1 cellular context compared by ENCODE assay signal in the genomic region with DNA sequence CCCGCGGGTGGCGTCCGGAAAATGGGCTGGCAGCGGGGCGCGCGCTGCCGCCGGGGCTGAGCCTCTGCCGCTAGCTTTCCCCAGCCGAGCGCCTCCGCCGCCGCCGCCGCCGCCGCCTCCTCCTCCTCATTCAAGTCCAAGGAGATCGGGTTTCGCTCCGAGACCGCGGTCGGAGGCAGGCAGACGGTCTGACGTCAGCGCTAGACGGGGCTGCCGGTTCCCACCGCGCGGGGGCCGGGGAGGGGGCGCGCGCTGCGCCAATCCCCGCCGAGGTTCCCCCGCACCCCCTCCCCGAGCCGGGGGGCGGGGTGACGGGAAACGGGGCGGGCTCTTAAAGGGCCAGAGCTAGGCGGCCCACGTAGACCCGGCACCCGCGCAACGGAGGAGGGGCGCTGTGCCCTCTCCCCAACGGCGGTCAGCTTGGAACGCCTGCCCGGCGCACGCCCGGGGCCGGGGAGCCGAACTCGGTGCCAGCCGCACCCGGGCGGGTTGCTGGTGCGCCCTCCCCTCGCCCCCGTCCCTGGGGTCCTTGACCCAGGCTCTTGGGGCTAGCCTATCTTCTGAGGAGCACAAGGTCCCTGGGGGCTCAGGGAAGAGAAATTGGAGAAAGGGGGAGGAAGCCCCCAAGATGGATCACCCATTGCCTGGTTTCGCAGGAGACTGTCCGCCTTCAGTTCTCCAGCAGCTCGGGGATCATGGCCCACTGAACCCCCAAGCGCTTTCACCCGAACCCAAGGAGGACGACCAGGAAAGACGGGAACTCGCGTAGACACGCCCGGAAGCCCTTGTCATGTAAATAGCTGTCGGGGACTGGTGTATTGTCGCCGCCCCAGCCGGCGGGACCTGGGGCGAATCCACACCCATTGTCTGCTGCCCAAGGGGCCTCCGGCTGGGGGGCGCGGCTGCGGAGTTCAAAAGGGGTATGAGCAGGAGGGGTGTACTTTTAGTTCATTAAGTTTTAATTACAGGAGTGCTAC.
A peak's percentile ranks its signal among the peaks of the same experiment; 100 is the strongest.
TF ChIP-seq lines count a peak whose summit lies in the region.

A gene with protein sequence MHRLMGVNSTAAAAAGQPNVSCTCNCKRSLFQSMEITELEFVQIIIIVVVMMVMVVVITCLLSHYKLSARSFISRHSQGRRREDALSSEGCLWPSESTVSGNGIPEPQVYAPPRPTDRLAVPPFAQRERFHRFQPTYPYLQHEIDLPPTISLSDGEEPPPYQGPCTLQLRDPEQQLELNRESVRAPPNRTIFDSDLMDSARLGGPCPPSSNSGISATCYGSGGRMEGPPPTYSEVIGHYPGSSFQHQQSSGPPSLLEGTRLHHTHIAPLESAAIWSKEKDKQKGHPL (minus strand): TSS at position 193 of the 977 bp plus-strand sequence. CDS start 433 bp downstream, outside the sequence.

TF ChIP-seq in HEK293, 187 proteins besides CTCF, POLR2A, EP300 and RAD21 (continued from another document and continues in another):
- TF ChIP-seq, protein P1, sequence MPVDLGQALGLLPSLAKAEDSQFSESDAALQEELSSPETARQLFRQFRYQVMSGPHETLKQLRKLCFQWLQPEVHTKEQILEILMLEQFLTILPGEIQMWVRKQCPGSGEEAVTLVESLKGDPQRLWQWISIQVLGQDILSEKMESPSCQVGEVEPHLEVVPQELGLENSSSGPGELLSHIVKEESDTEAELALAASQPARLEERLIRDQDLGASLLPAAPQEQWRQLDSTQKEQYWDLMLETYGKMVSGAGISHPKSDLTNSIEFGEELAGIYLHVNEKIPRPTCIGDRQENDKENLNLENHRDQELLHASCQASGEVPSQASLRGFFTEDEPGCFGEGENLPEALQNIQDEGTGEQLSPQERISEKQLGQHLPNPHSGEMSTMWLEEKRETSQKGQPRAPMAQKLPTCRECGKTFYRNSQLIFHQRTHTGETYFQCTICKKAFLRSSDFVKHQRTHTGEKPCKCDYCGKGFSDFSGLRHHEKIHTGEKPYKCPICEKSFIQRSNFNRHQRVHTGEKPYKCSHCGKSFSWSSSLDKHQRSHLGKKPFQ (tag by site-specific recombination; IDR thresholded peaks at IDR 0.05), result peak; percentile 97
- TF ChIP-seq ZNF341 (tag by site-specific recombination; IDR thresholded peaks at IDR 0.05; ENCODE audit: low read depth) (peak; percentile 96), IKZF3 (tag by site-specific recombination; IDR thresholded peaks at IDR 0.05) (0 out of 2 replicates have a peak, but pooled peaks have one; percentile 13), ZNF169 (tag by site-specific recombination; IDR thresholded peaks at IDR 0.05) (no peak), ZNF776 (tag by site-specific recombination; IDR thresholded peaks at IDR 0.05; ENCODE audit: borderline replicate concordance) (no peak), HOXD13 (CRISPR knock-in tag; IDR thresholded peaks at IDR 0.05; ENCODE audit: borderline replicate concordance) (no peak), ZNF558 (tag by site-specific recombination; IDR thresholded peaks at IDR 0.05) (no peak), ZNF768 (tag by site-specific recombination; IDR thresholded peaks at IDR 0.05) (no peak), ZNF266 (tag by site-specific recombination; IDR thresholded peaks at IDR 0.05; ENCODE audit: low read depth) (no peak), ZNF423 (tag by site-specific recombination; IDR thresholded peaks at IDR 0.05) (no peak), ZNF248 (tag by site-specific recombination; IDR thresholded peaks at IDR 0.05) (no peak), ZNF114 (tag by site-specific recombination; IDR thresholded peaks at IDR 0.05) (no peak), ZNF335 (tag by site-specific recombination; conservative IDR thresholded peaks at IDR 0.05) (peak; percentile 98), ZNF544 (tag by site-specific recombination; IDR thresholded peaks at IDR 0.05) (no peak), GLIS2 (tag by site-specific recombination; IDR thresholded peaks at IDR 0.05) (peak; percentile 87), ZNF214 (tag by site-specific recombination; IDR thresholded peaks at IDR 0.05; ENCODE audit: borderline replicate concordance) (no peak), ZNF791 (tag by site-specific recombination; IDR thresholded peaks at IDR 0.05) (no peak), ZNF2 (tag by site-specific recombination; IDR thresholded peaks at IDR 0.05) (no peak), ZNF473 (tag by site-specific recombination; IDR thresholded peaks at IDR 0.05) (no peak), ZBTB20 (tag by site-specific recombination; IDR thresholded peaks at IDR 0.05) (peak; percentile 60), ZNF223 (tag by site-specific recombination; IDR thresholded peaks at IDR 0.05) (no peak), EGR2 (tag by site-specific recombination; IDR thresholded peaks at IDR 0.05; ENCODE audit: low read depth) (peak; percentile 93), REPIN1 (tag by site-specific recombination; IDR thresholded peaks at IDR 0.05; ENCODE audit: low read depth) (no peak), ZBTB48 (tag by site-specific recombination; IDR thresholded peaks at IDR 0.05) (peak; percentile 85), MZF1 (tag by site-specific recombination; IDR thresholded peaks at IDR 0.05; ENCODE audit: borderline replicate concordance) (no peak), KLF1 (tag by site-specific recombination; IDR thresholded peaks at IDR 0.05) (peak; percentile 41), ZNF76 (tag by site-specific recombination; IDR thresholded peaks at IDR 0.05; ENCODE audit: borderline replicate concordance, low read depth) (peak; percentile 55; the same call in 1 of the 2 replicates), SETDB1 (IDR thresholded peaks at IDR 0.05; ENCODE audit: insufficient read length, low read length) (no peak), ZNF202 (tag by site-specific recombination; IDR thresholded peaks at IDR 0.05; ENCODE audit: borderline replicate concordance) (no peak), TRIM28 (IDR thresholded peaks at IDR 0.05; ENCODE audit: borderline replicate concordance, low read length) (no peak), OVOL3 (tag by site-specific recombination; IDR thresholded peaks at IDR 0.05) (no peak)
- TF ChIP-seq, protein P2, sequence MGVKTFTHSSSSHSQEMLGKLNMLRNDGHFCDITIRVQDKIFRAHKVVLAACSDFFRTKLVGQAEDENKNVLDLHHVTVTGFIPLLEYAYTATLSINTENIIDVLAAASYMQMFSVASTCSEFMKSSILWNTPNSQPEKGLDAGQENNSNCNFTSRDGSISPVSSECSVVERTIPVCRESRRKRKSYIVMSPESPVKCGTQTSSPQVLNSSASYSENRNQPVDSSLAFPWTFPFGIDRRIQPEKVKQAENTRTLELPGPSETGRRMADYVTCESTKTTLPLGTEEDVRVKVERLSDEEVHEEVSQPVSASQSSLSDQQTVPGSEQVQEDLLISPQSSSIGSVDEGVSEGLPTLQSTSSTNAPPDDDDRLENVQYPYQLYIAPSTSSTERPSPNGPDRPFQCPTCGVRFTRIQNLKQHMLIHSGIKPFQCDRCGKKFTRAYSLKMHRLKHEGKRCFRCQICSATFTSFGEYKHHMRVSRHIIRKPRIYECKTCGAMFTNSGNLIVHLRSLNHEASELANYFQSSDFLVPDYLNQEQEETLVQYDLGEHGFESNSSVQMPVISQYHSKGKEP (tag by site-specific recombination; IDR thresholded peaks at IDR 0.05), result no peak
- TF ChIP-seq, protein P3, sequence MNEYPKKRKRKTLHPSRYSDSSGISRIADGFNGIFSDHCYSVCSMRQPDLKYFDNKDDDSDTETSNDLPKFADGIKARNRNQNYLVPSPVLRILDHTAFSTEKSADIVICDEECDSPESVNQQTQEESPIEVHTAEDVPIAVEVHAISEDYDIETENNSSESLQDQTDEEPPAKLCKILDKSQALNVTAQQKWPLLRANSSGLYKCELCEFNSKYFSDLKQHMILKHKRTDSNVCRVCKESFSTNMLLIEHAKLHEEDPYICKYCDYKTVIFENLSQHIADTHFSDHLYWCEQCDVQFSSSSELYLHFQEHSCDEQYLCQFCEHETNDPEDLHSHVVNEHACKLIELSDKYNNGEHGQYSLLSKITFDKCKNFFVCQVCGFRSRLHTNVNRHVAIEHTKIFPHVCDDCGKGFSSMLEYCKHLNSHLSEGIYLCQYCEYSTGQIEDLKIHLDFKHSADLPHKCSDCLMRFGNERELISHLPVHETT (tag by site-specific recombination; IDR thresholded peaks at IDR 0.05), result no peak
- TF ChIP-seq, protein P4, sequence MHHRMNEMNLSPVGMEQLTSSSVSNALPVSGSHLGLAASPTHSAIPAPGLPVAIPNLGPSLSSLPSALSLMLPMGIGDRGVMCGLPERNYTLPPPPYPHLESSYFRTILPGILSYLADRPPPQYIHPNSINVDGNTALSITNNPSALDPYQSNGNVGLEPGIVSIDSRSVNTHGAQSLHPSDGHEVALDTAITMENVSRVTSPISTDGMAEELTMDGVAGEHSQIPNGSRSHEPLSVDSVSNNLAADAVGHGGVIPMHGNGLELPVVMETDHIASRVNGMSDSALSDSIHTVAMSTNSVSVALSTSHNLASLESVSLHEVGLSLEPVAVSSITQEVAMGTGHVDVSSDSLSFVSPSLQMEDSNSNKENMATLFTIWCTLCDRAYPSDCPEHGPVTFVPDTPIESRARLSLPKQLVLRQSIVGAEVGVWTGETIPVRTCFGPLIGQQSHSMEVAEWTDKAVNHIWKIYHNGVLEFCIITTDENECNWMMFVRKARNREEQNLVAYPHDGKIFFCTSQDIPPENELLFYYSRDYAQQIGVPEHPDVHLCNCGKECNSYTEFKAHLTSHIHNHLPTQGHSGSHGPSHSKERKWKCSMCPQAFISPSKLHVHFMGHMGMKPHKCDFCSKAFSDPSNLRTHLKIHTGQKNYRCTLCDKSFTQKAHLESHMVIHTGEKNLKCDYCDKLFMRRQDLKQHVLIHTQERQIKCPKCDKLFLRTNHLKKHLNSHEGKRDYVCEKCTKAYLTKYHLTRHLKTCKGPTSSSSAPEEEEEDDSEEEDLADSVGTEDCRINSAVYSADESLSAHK (tag by site-specific recombination; IDR thresholded peaks at IDR 0.05), result peak; percentile 37; the same call in 1 of the 2 replicates
- TF ChIP-seq, protein P5, sequence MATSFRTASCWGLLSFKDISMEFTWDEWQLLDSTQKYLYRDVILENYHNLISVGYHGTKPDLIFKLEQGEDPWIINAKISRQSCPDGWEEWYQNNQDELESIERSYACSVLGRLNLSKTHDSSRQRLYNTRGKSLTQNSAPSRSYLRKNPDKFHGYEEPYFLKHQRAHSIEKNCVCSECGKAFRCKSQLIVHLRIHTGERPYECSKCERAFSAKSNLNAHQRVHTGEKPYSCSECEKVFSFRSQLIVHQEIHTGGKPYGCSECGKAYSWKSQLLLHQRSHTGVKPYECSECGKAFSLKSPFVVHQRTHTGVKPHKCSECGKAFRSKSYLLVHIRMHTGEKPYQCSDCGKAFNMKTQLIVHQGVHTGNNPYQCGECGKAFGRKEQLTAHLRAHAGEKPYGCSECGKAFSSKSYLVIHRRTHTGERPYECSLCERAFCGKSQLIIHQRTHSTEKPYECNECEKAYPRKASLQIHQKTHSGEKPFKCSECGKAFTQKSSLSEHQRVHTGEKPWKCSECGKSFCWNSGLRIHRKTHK (tag by site-specific recombination; IDR thresholded peaks at IDR 0.05), result no peak
- TF ChIP-seq, protein P6, sequence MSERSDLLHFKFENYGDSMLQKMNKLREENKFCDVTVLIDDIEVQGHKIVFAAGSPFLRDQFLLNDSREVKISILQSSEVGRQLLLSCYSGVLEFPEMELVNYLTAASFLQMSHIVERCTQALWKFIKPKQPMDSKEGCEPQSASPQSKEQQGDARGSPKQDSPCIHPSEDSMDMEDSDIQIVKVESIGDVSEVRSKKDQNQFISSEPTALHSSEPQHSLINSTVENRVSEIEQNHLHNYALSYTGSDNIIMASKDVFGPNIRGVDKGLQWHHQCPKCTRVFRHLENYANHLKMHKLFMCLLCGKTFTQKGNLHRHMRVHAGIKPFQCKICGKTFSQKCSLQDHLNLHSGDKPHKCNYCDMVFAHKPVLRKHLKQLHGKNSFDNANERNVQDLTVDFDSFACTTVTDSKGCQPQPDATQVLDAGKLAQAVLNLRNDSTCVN (tag by site-specific recombination; optimal IDR thresholded peaks at IDR 0.05), result peak; percentile 94
- TF ChIP-seq, protein P7, sequence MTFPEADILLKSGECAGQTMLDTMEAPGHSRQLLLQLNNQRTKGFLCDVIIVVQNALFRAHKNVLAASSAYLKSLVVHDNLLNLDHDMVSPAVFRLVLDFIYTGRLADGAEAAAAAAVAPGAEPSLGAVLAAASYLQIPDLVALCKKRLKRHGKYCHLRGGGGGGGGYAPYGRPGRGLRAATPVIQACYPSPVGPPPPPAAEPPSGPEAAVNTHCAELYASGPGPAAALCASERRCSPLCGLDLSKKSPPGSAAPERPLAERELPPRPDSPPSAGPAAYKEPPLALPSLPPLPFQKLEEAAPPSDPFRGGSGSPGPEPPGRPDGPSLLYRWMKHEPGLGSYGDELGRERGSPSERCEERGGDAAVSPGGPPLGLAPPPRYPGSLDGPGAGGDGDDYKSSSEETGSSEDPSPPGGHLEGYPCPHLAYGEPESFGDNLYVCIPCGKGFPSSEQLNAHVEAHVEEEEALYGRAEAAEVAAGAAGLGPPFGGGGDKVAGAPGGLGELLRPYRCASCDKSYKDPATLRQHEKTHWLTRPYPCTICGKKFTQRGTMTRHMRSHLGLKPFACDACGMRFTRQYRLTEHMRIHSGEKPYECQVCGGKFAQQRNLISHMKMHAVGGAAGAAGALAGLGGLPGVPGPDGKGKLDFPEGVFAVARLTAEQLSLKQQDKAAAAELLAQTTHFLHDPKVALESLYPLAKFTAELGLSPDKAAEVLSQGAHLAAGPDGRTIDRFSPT (tag by site-specific recombination; IDR thresholded peaks at IDR 0.05), result peak; percentile 50
- TF ChIP-seq, protein P8, sequence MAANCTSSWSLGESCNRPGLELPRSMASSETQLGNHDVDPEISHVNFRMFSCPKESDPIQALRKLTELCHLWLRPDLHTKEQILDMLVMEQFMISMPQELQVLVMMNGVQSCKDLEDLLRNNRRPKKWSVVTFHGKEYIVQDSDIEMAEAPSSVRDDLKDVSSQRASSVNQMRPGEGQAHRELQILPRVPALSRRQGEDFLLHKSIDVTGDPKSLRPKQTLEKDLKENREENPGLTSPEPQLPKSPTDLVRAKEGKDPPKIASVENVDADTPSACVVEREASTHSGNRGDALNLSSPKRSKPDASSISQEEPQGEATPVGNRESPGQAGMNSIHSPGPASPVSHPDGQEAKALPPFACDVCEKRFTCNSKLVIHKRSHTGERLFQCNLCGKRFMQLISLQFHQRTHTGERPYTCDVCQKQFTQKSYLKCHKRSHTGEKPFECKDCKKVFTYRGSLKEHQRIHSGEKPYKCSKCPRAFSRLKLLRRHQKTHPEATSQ (tag by site-specific recombination; IDR thresholded peaks at IDR 0.05), result no peak
- TF ChIP-seq, protein P9, sequence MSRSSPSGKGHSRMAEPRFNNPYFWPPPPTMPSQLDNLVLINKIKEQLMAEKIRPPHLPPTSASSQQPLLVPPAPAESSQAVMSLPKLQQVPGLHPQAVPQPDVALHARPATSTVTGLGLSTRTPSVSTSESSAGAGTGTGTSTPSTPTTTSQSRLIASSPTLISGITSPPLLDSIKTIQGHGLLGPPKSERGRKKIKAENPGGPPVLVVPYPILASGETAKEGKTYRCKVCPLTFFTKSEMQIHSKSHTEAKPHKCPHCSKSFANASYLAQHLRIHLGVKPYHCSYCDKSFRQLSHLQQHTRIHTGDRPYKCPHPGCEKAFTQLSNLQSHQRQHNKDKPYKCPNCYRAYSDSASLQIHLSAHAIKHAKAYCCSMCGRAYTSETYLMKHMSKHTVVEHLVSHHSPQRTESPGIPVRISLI (tag by site-specific recombination; IDR thresholded peaks at IDR 0.05), result no peak
- TF ChIP-seq, protein P10, sequence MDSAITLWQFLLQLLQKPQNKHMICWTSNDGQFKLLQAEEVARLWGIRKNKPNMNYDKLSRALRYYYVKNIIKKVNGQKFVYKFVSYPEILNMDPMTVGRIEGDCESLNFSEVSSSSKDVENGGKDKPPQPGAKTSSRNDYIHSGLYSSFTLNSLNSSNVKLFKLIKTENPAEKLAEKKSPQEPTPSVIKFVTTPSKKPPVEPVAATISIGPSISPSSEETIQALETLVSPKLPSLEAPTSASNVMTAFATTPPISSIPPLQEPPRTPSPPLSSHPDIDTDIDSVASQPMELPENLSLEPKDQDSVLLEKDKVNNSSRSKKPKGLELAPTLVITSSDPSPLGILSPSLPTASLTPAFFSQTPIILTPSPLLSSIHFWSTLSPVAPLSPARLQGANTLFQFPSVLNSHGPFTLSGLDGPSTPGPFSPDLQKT (IDR thresholded peaks at IDR 0.05; ENCODE audit: borderline replicate concordance, low read depth, low read length), result no peak
